Comparison of ENCODE assay signal across 8 cellular contexts in the genomic region with DNA sequence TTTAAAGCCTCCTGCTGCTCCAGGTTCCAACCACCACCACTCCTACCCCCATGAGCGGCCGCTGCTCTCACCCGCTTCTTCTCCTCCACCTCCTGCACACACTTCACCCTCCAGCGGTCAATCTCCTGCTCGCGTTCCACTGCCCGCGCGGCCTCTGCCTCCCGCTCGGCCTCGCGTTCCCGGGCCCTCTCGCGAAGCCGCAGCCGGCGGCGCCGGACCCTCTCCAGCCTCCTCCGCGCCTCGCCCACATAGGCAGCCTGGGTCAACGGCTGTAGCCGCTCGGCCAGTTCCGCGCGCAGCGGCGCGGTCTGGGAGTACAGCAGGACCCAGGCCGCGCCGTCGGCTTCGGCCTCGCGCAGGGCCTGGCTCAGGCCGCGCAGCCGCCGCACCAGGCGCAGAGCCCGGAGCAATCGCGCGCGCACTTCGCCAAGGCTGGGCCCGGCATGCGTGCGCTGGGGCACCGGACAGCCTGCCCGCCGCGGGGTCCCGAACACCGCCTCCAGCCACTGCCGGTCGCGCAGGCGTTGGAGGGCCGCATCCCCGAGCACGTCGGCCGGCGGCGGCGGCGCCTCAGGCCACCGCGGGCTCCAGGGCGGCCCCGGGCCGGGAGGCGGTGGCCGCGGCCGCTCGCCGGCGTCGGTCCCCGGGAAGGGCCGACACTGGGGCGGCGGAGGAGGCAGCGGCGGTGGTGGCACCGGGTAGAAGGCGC. TPM values are rescaled to one million over a fixed set of nuclear protein-coding genes. Genes with fewer than 3 reads are reported as not detected.
DNase-seq lines count a peak whose midpoint lies in the region; ATAC-seq and TF ChIP-seq lines count a peak whose summit lies in the region.

No MANE protein-coding gene starts in this region.

- peak; percentile 22 for ATAC-seq in GM21786 (IDR thresholded peaks at IDR 0.05; ENCODE audit: unreplicated experiment)

- H3K9me3 ChIP-seq in muscle layer of duodenum (ENCODE audit: control insufficient read depth in 1 of 2, low read length in 2 of 2) (no peaks in the 10 kb centered on the region), thyroid gland (no peaks in the 10 kb centered on the region)

- no peak for TF ChIP-seq POLR2A in thyroid gland (IDR thresholded peaks at IDR 0.05)

- intact Hi-C loops in thyroid gland (cut with DNase I), result no loop called here

- peaks cover 5 to 27% of the 10 kb centered on the region in 2 donors for H3K4me1 ChIP-seq in muscle layer of duodenum (ENCODE audit: control insufficient read depth in 1 of 2, insufficient read depth in 2 of 2, low read length in 2 of 2)
- peaks cover 16 to 22% of the 10 kb centered on the region in 2 donors for H3K4me1 ChIP-seq in thyroid gland

- POLR2A ChIA-PET in GM10248 (lab: Yijun Ruan, JAX), result no interaction called here

- no peak overlapping the region for H3K27ac ChIP-seq in muscle layer of duodenum (ENCODE audit: low read length)
- H3K27ac ChIP-seq in thyroid gland, result peak overlapping the region; percentile 83 to 91 (median 89)

- H3K4me3 ChIP-seq in Jurkat, Clone E6-1 (ENCODE audit: low read length), result peak overlapping the region; percentile 69
- H3K4me3 ChIP-seq in muscle layer of duodenum (ENCODE audit: low read depth in 1 of 2, low read length in 2 of 2) (peak overlapping the region; percentile 87 to 98), thyroid gland (replicated peaks in 1 of 3) (peak overlapping the region; percentile 29 to 91 (median 34))

- H3K27me3 ChIP-seq in muscle layer of duodenum (ENCODE audit: low read depth, low read length) (no peaks in the 10 kb centered on the region), thyroid gland (no peaks in the 10 kb centered on the region)

- H3K36me3 ChIP-seq in muscle layer of duodenum (ENCODE audit: control insufficient read depth in 1 of 2, insufficient read depth in 2 of 2, low read length in 2 of 2) (peaks cover 15 to 22% of the 10 kb centered on the region in 2 donors), thyroid gland (peaks cover 11 to 14% of the 10 kb centered on the region in 2 donors)

- CTCF ChIA-PET in GM10248 (lab: Yijun Ruan, JAX), result interaction anchor here (0.8 to 1.1 kb wide), 2 partner anchors 10 to 17 kb away, joined by 3 to 4 read pairs; no protein-coding TSS in a partner anchor

- TF ChIP-seq CTCF in GM10248 (IDR thresholded peaks at IDR 0.05; ENCODE audit: control extremely low read depth, extremely low read depth, low read depth, missing control alignments), result peak; percentile 3
- peak in 1 of 6 experiments; percentile 11 for TF ChIP-seq CTCF in thyroid gland (IDR thresholded peaks at IDR 0.05)

- DNase-seq in GM10248 (ENCODE audit: extremely low spot score) (peak; percentile 66), epidermal melanocyte (ENCODE audit: insufficient read length, low spot score) (peak; percentile 54), thyroid gland (peak; percentile 58 to 61), NCI-H2171 (lab: John Stamatoyannopoulos, UW) (no peak)
- no peak for DNase-seq in Jurkat, Clone E6-1 (ENCODE audit: low read depth, low spot score)
- DNase-seq in activated CD4-positive, alpha-beta T cell treated with anti-CD3 and anti-CD28 coated beads, Interleukin-2, amount 50 U/mL, for 48 hours, result peak; percentile 20 to 35

- WGBS in thyroid gland, 2 donors, result 1% methylated on average over 13 to 34 of the region's 94 CpGs

RNA-seq across cellular contexts. Expression of a gene that starts 0.6 kb away (rescaled TPM):
- polyA plus RNA-seq in Jurkat, Clone E6-1 (2012; ENCODE audit: insufficient read depth, insufficient read length), result 46.8 TPM
- total RNA-seq in thyroid gland, result 10 to 100 TPM; 27.5 to 43.4 (median 32.9) TPM

RNA-seq across cellular contexts. Expression of a gene that starts 18.0 kb away (rescaled TPM):
- polyA plus RNA-seq in Jurkat, Clone E6-1 (2012; ENCODE audit: insufficient read depth, insufficient read length), result 1.8 TPM
- 10 to 100 TPM in 1 of 4 donors, 1 to 10 TPM in 3; 8.1 to 12.6 (median 8.8) TPM for total RNA-seq in thyroid gland

RNA-seq across cellular contexts. Expression of a gene that starts 52.1 kb away (rescaled TPM):
- polyA plus RNA-seq in Jurkat, Clone E6-1 (2012; ENCODE audit: insufficient read depth, insufficient read length), result 33.9 TPM
- total RNA-seq in thyroid gland, result 10 to 100 TPM; 37.9 to 57.5 (median 46.4) TPM

RNA-seq across cellular contexts. Expression of a gene that starts 56.4 kb away (rescaled TPM):
- not detected for polyA plus RNA-seq in Jurkat, Clone E6-1 (2012; ENCODE audit: insufficient read depth, insufficient read length)
- total RNA-seq in thyroid gland, result not detected

Comparison
In these comparisons a context has a peak if more than half of its experiments do, and no peak if none do; other contexts are left out.
1. DNase-seq: peak in GM10248 (single experiment), activated CD4-positive, alpha-beta T cell treated with anti-CD3 and anti-CD28 coated beads, Interleukin-2, amount 50 U/mL, for 48 hours (2 of 2), epidermal melanocyte (single experiment) and thyroid gland (2 of 2); none in Jurkat, Clone E6-1 (single experiment) and NCI-H2171 (single experiment).
2. H3K4me3 ChIP-seq: peak in every context shown above with its lines; median percentile 92 in muscle layer of duodenum; 69 in Jurkat, Clone E6-1; 34 in thyroid gland.